8 cellular contexts compared by ENCODE assay signal in the genomic region with DNA sequence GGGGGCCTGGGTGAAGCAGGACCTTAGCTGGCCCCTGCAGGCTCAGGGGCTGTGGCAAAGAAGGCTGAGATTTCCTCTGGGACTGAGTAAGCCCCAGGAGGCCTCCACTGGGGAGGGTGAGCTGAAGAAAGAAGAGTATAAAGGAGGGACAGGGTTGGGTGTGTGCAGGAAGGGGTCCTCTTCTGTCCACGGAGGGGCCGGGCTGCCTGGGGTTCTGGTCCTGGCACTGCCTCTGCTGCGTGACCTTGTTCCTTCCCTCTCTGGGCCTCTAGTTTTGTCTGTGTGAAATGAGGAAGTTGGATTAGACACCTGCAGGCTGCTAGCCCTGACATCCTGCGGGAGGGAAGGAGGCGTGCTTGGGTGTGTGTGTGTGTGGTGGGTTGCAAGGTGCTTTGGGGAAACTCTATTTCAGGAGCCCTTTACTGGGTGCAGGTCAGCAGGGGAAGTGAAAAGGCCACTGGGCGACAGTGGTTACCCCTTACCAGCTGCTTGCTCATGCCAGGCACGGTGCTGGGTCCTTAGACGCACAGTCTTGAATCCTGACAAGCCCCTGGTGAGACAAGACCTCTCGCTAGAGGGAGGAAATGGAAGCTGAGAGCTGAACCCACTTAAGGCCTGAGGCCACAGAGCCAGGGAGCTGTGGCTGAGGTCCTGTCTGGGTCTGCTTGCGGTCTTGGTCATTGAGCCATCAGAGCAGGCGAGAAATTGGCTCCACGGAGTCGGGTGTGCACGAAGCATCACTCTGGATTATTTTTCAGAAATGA.
DNase-seq lines count a peak whose midpoint lies in the region; ATAC-seq and TF ChIP-seq lines count a peak whose summit lies in the region.

No MANE protein-coding gene starts in this region.

- H3K36me3 ChIP-seq in tibial artery (peaks cover 0 to 6% (median 0%) of the 10 kb centered on the region in 3 donors), brain microvascular endothelial cell (replicated peaks) (no peaks in the 10 kb centered on the region)

- TF ChIP-seq CTCF in tibial artery (IDR thresholded peaks at IDR 0.05) (no peak), omental fat pad (IDR thresholded peaks at IDR 0.05) (no peak), brain microvascular endothelial cell (IDR thresholded peaks at IDR 0.05; ENCODE audit: low read depth, low read length, missing control alignments) (no peak)

- intact Hi-C loops in tibial artery (cut with DNase I; ENCODE audit: low total_unique reads), result no loop called here

- H3K27me3 Mint-ChIP-seq in effector memory CD8-positive, alpha-beta T cell, result no peaks in the 10 kb centered on the region

- H3K9me3 Mint-ChIP-seq in effector memory CD8-positive, alpha-beta T cell, result no peaks in the 10 kb centered on the region

- H3K9me3 ChIP-seq in tibial artery, result no peaks in the 10 kb centered on the region

- peaks cover 6 to 37% (median 19%) of the 10 kb centered on the region in 4 donors for H3K4me1 ChIP-seq in tibial artery

- H3K27ac Mint-ChIP-seq in effector memory CD8-positive, alpha-beta T cell, result peak overlapping the region; percentile 46 to 73

- H3K27ac ChIP-seq in tibial artery, result peak overlapping the region; percentile 92 to 94
- no peak overlapping the region for H3K27ac ChIP-seq in brain microvascular endothelial cell

- ATAC-seq in GM18502 (IDR thresholded peaks at IDR 0.05; ENCODE audit: poor library complexity, unreplicated experiment) (peak; percentile 80), GM21528 (IDR thresholded peaks at IDR 0.05; ENCODE audit: low FRiP score, unreplicated experiment) (peak; percentile 77), omental fat pad (ENCODE audit: low FRiP score) (no peak)
- peak; percentile 45 for ATAC-seq in effector memory CD8-positive, alpha-beta T cell (replicated peaks)

- in situ Hi-C loops in KBM-7 (cut with MboI; ENCODE audit: low pct_unique_long_range_greater_than_20kb, low sequenced_read_pairs), result no loop called here
- in situ Hi-C loops in brain microvascular endothelial cell (cut with HindIII; ENCODE audit: low pct_ligation_motif_present, low sequenced_read_pairs), result no loop called here

- peak overlapping the region in 1 of 2 donors; percentile 21 for H3K4me3 Mint-ChIP-seq in effector memory CD8-positive, alpha-beta T cell

- H3K4me1 Mint-ChIP-seq in effector memory CD8-positive, alpha-beta T cell (ENCODE audit: low read depth in 2 of 2), result peaks cover 3 to 17% of the 10 kb centered on the region in 2 donors

- H3K27me3 ChIP-seq in tibial artery, result no peaks in the 10 kb centered on the region
- H3K27me3 ChIP-seq in brain microvascular endothelial cell (replicated peaks), result no peaks in the 10 kb centered on the region

- no peak overlapping the region for H3K4me3 ChIP-seq in tibial artery
- H3K4me3 ChIP-seq in brain microvascular endothelial cell (ENCODE audit: low read depth, low read length), result no peak overlapping the region

- H3K36me3 Mint-ChIP-seq in effector memory CD8-positive, alpha-beta T cell (ENCODE audit: insufficient read depth), result peaks cover 61% of the 10 kb centered on the region

- DNase-seq in KBM-7 (peak; percentile 92), tibial artery (peak in 1 of 2 donors; percentile 63), omental fat pad (ENCODE audit: low spot score) (no peak), brain microvascular endothelial cell (no peak)
- DNase-seq in effector memory CD8-positive, alpha-beta T cell, result no peak
- no peak for DNase-seq in stimulated activated CD4-positive, alpha-beta T cell treated with anti-CD3 and anti-CD28 coated beads, Interleukin-4, amount 100 ng/mL, for 1 hour
